Comparison of ENCODE assay signal across 8 cellular contexts in genomic region chr5:130037905-130038304, GRCh38.
"Had no signal": no experiment of that assay in that cellular context is flagged by ENCODE, and none has a peak within 500 bp of the region (broad histone marks: within the 10 kb centered on the region; RNA-seq: fewer than 3 reads in every experiment).

No MANE protein-coding gene starts in this region.

- H3K4me1 Mint-ChIP-seq: IgD-negative memory B cell had no signal

- H3K4me2 ChIP-seq: KMS-11 had no signal

- H3K27ac Mint-ChIP-seq: IgD-negative memory B cell had no signal

- H3K4me3 ChIP-seq: K562 had no signal

- DNase-seq: IMR-90, KBM-7, KG1 had no signal

- H3K36me3 Mint-ChIP-seq: IgD-negative memory B cell had no signal

- H3K27me3 Mint-ChIP-seq: IgD-negative memory B cell had no signal

- ATAC-seq: HepG2, K562 had no signal

- H3K27ac ChIP-seq: HL-60, KMS-11 had no signal

- H3K4me3 Mint-ChIP-seq: IgD-negative memory B cell had no signal
